In genomic region chr5:98556707-98557106, GRCh38 we compare ENCODE assay signal across 24 cellular contexts.
"Had no signal": no experiment of that assay in that cellular context is flagged by ENCODE, and none has a peak within 500 bp of the region (broad histone marks: within the 10 kb centered on the region; RNA-seq: fewer than 3 reads in every experiment).

No MANE protein-coding gene starts in this region.

- H3K27ac ChIP-seq: epithelial cell of prostate, esophagus muscularis mucosa, foreskin keratinocyte, neural progenitor cell, ovary, spleen, tibial artery, upper lobe of left lung, uterus had no signal

- H3K4me3 ChIP-seq: esophagus muscularis mucosa, lung, neural progenitor cell, ovary, spleen, tibial artery, upper lobe of left lung, uterus had no signal

- H3K9ac ChIP-seq: neural progenitor cell had no signal

- H3K27me3 ChIP-seq: esophagus muscularis mucosa, foreskin keratinocyte, neural progenitor cell, ovary, spleen, tibial artery, upper lobe of left lung, uterus had no signal

- H3K4me1 Mint-ChIP-seq: neural progenitor cell; stimulated activated memory B cell treated with anti-CD40 and anti-IgM and Interleukin-4, amounts not matched to agents 10 μg/mL and 1 μg/mL and 100 μg/mL, for 72 hours had no signal

- H3K36me3 ChIP-seq: esophagus muscularis mucosa, neural progenitor cell, ovary, spleen, tibial artery, upper lobe of left lung, uterus had no signal

- DNase-seq: effector memory CD8-positive, alpha-beta T cell; foreskin keratinocyte; left colon; left ventricle myocardium superior; mesenchymal stem cell; midbrain; nucleus accumbens; ovary; right cardiac atrium; spleen; stimulated activated CD4-positive, alpha-beta T cell treated with anti-CD3 and anti-CD28 coated beads, Interleukin-15, amount 100 ng/mL, for 24 hours; stimulated activated CD4-positive, alpha-beta T cell treated with anti-CD3 and anti-CD28 coated beads, Interleukin-1b, Interleukin-23, amount 100 ng/mL, for 48 hours; stimulated activated CD4-positive, alpha-beta T cell treated with anti-CD3 and anti-CD28 coated beads, Interleukin-4, amount 100 ng/mL, for 24 hours; tibial artery; upper lobe of left lung; uterus had no signal

- H3K4me2 ChIP-seq: neural progenitor cell had no signal

- H3K9me3 Mint-ChIP-seq: stimulated activated memory B cell treated with anti-CD40 and anti-IgM and Interleukin-4, amounts not matched to agents 10 μg/mL and 1 μg/mL and 100 μg/mL, for 72 hours had no signal

- H3K4me1 ChIP-seq: esophagus muscularis mucosa, foreskin keratinocyte, neural progenitor cell, spleen, tibial artery, upper lobe of left lung, uterus had no signal

- H3K4me3 Mint-ChIP-seq: dendritic cell treated with granulocyte-macrophage colony-stimulating factor and Interleukin-4, amounts not matched to agents 40 ng/mL and 50 ng/mL, for 4 days; effector memory CD8-positive, alpha-beta T cell; natural killer cell treated with Interleukin-12 subunit alpha and Interleukin-12 subunit beta and Interleukin-15 and Interleukin-18, amount 100 ng/mL, for 72 hours; neural progenitor cell; stimulated activated memory B cell treated with anti-CD40 and anti-IgM and Interleukin-4, amounts not matched to agents 10 μg/mL and 1 μg/mL and 100 μg/mL, for 72 hours; stimulated activated naive CD8-positive, alpha-beta T cell treated with anti-CD3 and anti-CD28 coated beads, Interleukin-15, Interleukin-2, amounts not matched to agents 100 ng/mL and 50 ng/mL, for 24 hours had no signal

- H3K9me3 ChIP-seq: esophagus muscularis mucosa, ovary, spleen, tibial artery, upper lobe of left lung, uterus had no signal

- ATAC-seq: effector memory CD8-positive, alpha-beta T cell; foreskin keratinocyte; left colon; left ventricle myocardium superior; natural killer cell treated with Interleukin-12 subunit alpha and Interleukin-12 subunit beta and Interleukin-15 and Interleukin-18, amount 100 ng/mL, for 72 hours; right cardiac atrium; stimulated activated memory B cell treated with anti-CD40 and anti-IgM and Interleukin-4, amounts not matched to agents 10 μg/mL and 1 μg/mL and 100 μg/mL, for 72 hours had no signal

- H3K27ac Mint-ChIP-seq: dendritic cell treated with granulocyte-macrophage colony-stimulating factor and Interleukin-4, amounts not matched to agents 40 ng/mL and 50 ng/mL, for 4 days; effector memory CD8-positive, alpha-beta T cell; natural killer cell treated with Interleukin-12 subunit alpha and Interleukin-12 subunit beta and Interleukin-15 and Interleukin-18, amount 100 ng/mL, for 72 hours; neural progenitor cell; stimulated activated memory B cell treated with anti-CD40 and anti-IgM and Interleukin-4, amounts not matched to agents 10 μg/mL and 1 μg/mL and 100 μg/mL, for 72 hours; stimulated activated naive CD8-positive, alpha-beta T cell treated with anti-CD3 and anti-CD28 coated beads, Interleukin-15, Interleukin-2, amounts not matched to agents 100 ng/mL and 50 ng/mL, for 24 hours had no signal

- H3K27me3 Mint-ChIP-seq: dendritic cell treated with granulocyte-macrophage colony-stimulating factor and Interleukin-4, amounts not matched to agents 40 ng/mL and 50 ng/mL, for 4 days; effector memory CD8-positive, alpha-beta T cell; natural killer cell treated with Interleukin-12 subunit alpha and Interleukin-12 subunit beta and Interleukin-15 and Interleukin-18, amount 100 ng/mL, for 72 hours; stimulated activated naive CD8-positive, alpha-beta T cell treated with anti-CD3 and anti-CD28 coated beads, Interleukin-15, Interleukin-2, amounts not matched to agents 100 ng/mL and 50 ng/mL, for 24 hours had no signal

- H3K36me3 Mint-ChIP-seq: natural killer cell treated with Interleukin-12 subunit alpha and Interleukin-12 subunit beta and Interleukin-15 and Interleukin-18, amount 100 ng/mL, for 72 hours; neural progenitor cell; stimulated activated memory B cell treated with anti-CD40 and anti-IgM and Interleukin-4, amounts not matched to agents 10 μg/mL and 1 μg/mL and 100 μg/mL, for 72 hours had no signal

- H2AFZ ChIP-seq: neural progenitor cell had no signal
